20 cellular contexts compared by ENCODE assay signal in the genomic region with DNA sequence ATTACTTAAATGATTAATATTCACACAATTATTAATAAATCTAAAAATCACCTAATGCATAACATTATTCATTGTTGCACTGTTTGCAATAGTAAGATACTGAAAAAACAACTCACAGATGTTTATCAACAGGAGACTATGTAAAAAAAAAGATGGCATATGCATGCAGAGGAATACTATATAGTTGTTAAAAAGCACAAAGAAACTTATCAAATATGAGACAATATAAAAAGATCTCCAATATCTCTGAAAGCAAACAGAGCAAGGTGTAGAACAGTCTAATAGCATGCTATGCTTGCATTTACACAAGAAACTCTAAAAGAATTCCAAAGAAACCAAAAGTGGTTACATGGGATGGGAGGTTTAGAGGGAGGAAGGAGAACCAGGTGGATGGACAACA. TPM values are rescaled to one million over a fixed set of nuclear protein-coding genes. Genes with fewer than 3 reads are reported as not detected.
DNase-seq lines count a peak whose midpoint lies in the region; ATAC-seq and TF ChIP-seq lines count a peak whose summit lies in the region.
"Had no signal": no experiment of that assay in that cellular context is flagged by ENCODE, and none has a peak within 500 bp of the region (broad histone marks: within the 10 kb centered on the region; RNA-seq: fewer than 3 reads in every experiment).

No MANE protein-coding gene starts in this region.

- H3K9me3 Mint-ChIP-seq in activated naive CD4-positive, alpha-beta T cell treated with anti-CD3 and anti-CD28 coated beads, Interleukin-2, amount 50 U/mL, for 24 hours: no peaks in the 10 kb centered on the region
- peaks cover 2% of the 10 kb centered on the region for H3K9me3 Mint-ChIP-seq in activated naive CD4-positive, alpha-beta T cell treated with anti-CD3 and anti-CD28 coated beads, Interleukin-2, amount 10 ng/mL, durations not matched to agents 7 days and 5 days
- H3K9me3 Mint-ChIP-seq in naive thymus-derived CD4-positive, alpha-beta T cell: peaks cover 0 to 2% (median 0%) of the 10 kb centered on the region in 11 donors
- H3K9me3 Mint-ChIP-seq: GM23338, HFFc6 had no signal

- H3K9me3 ChIP-seq in HEK293 (ENCODE audit: control insufficient read depth, insufficient read depth, low read depth, low read length): no peaks in the 10 kb centered on the region
- no peaks in the 10 kb centered on the region for H3K9me3 ChIP-seq in naive thymus-derived CD4-positive, alpha-beta T cell (ENCODE audit: control insufficient read depth in 2 of 3, low read length in 3 of 3)
- H3K9me3 ChIP-seq in lower lobe of right lung: no peaks in the 10 kb centered on the region
- H3K9me3 ChIP-seq: BLaER1 had no signal

- H3K36me3 Mint-ChIP-seq in activated naive CD4-positive, alpha-beta T cell treated with anti-CD3 and anti-CD28 coated beads, Interleukin-2, amount 50 U/mL, for 24 hours: peaks cover 12% of the 10 kb centered on the region
- peaks cover 59% of the 10 kb centered on the region for H3K36me3 Mint-ChIP-seq in activated naive CD4-positive, alpha-beta T cell treated with anti-CD3 and anti-CD28 coated beads, Interleukin-2, amount 10 ng/mL, durations not matched to agents 7 days and 5 days
- H3K36me3 Mint-ChIP-seq in naive thymus-derived CD4-positive, alpha-beta T cell: peaks cover 0 to 40% (median 7%) of the 10 kb centered on the region in 5 donors

- peaks cover 7% of the 10 kb centered on the region for H3K4me1 ChIP-seq in HEK293 (ENCODE audit: control insufficient read depth, insufficient read depth, low read length)
- peaks cover 11 to 14% of the 10 kb centered on the region in 2 donors for H3K4me1 ChIP-seq in naive thymus-derived CD4-positive, alpha-beta T cell (ENCODE audit: control insufficient read depth in 2 of 2, insufficient read depth in 2 of 2, low read length in 2 of 2)
- peaks cover 15% of the 10 kb centered on the region for H3K4me1 ChIP-seq in lower lobe of right lung

- H3K27ac ChIP-seq in HEK293 (ENCODE audit: extremely low read depth, low read depth, low read length) (no peak overlapping the region), lower lobe of right lung (no peak overlapping the region)
- H3K27ac ChIP-seq in naive thymus-derived CD4-positive, alpha-beta T cell (ENCODE audit: low read depth, low read length): no peak overlapping the region
- H3K27ac ChIP-seq: BLaER1 had no signal

- H3K36me3 ChIP-seq in HEK293 (ENCODE audit: control insufficient read depth in 2 of 2, insufficient read depth in 1 of 2, low read length in 2 of 2) (no peaks in the 10 kb centered on the region), lower lobe of right lung (no peaks in the 10 kb centered on the region)
- no peaks in the 10 kb centered on the region for H3K36me3 ChIP-seq in naive thymus-derived CD4-positive, alpha-beta T cell (ENCODE audit: control insufficient read depth in 2 of 3, insufficient read depth in 3 of 3, low read length in 3 of 3)
- H3K36me3 ChIP-seq: BLaER1 had no signal

- TF ChIP-seq CTCF in HEK293 (tag by site-specific recombination; IDR thresholded peaks at IDR 0.05) (no peak), lower lobe of right lung (IDR thresholded peaks at IDR 0.05) (no peak)

- POLR2A ChIA-PET in HEK293 (lab: Yijun Ruan, JAX): no interaction called here
- POLR2A ChIA-PET in naive thymus-derived CD4-positive, alpha-beta T cell (lab: Charles Lee): interaction anchor here (0.8 to 3.8 kb wide), 8 partner anchors 10 to 44 kb away, joined by 3 to 26 read pairs (median 16); a partner anchor contains a TSS

- no peaks in the 10 kb centered on the region for H3K27me3 ChIP-seq in naive thymus-derived CD4-positive, alpha-beta T cell (ENCODE audit: control insufficient read depth in 2 of 2, insufficient read depth in 2 of 2, low read length in 2 of 2)
- H3K27me3 ChIP-seq in lower lobe of right lung (ENCODE audit: low read depth): peaks cover 7% of the 10 kb centered on the region

- no peak for DNase-seq in activated naive CD4-positive, alpha-beta T cell treated with anti-CD3 and anti-CD28 coated beads, Interleukin-2, amount 10 ng/mL, durations not matched to agents 7 days and 5 days
- DNase-seq in naive thymus-derived CD4-positive, alpha-beta T cell: no peak
- DNase-seq in lower lobe of right lung (no peak), NCI-H1436 treated with DMSO at 0.1 percent for 48 hours (lab: John Stamatoyannopoulos, UW) (no peak)
- DNase-seq: 8988T; CD8-positive, alpha-beta memory T cell; COR-L47; DMS 273 treated with DMSO at 0.1 percent for 48 hours; DMS53; DND-41; EL; HCEC 1CT; HFFc6 had no signal

- no peak for ATAC-seq in naive thymus-derived CD4-positive, alpha-beta T cell
- ATAC-seq in HG03342 (IDR thresholded peaks at IDR 0.05; ENCODE audit: unreplicated experiment) (no peak), lower lobe of right lung (no peak)
- ATAC-seq: GM12878, GM23338 had no signal

- H3K27me3 Mint-ChIP-seq in activated naive CD4-positive, alpha-beta T cell treated with anti-CD3 and anti-CD28 coated beads, Interleukin-2, amount 50 U/mL, for 24 hours: no peaks in the 10 kb centered on the region
- H3K27me3 Mint-ChIP-seq in activated naive CD4-positive, alpha-beta T cell treated with anti-CD3 and anti-CD28 coated beads, Interleukin-2, amount 10 ng/mL, durations not matched to agents 7 days and 5 days: no peaks in the 10 kb centered on the region
- H3K27me3 Mint-ChIP-seq in naive thymus-derived CD4-positive, alpha-beta T cell: peaks cover 0 to 4% (median 0%) of the 10 kb centered on the region in 5 donors
- H3K27me3 Mint-ChIP-seq: CD8-positive, alpha-beta memory T cell had no signal

- intact Hi-C loops in naive thymus-derived CD4-positive, alpha-beta T cell (cut with micrococcal nuclease): loop anchor here in 1 of 2 donors (5.0 kb wide), 1 partner anchor 36 kb away; no protein-coding TSS in a partner anchor
- intact Hi-C loops in lower lobe of right lung (cut with DNase I): no loop called here

- peaks cover 72% of the 10 kb centered on the region for H3K4me1 Mint-ChIP-seq in activated naive CD4-positive, alpha-beta T cell treated with anti-CD3 and anti-CD28 coated beads, Interleukin-2, amount 50 U/mL, for 24 hours
- peaks cover 67% of the 10 kb centered on the region for H3K4me1 Mint-ChIP-seq in activated naive CD4-positive, alpha-beta T cell treated with anti-CD3 and anti-CD28 coated beads, Interleukin-2, amount 10 ng/mL, durations not matched to agents 7 days and 5 days
- H3K4me1 Mint-ChIP-seq in naive thymus-derived CD4-positive, alpha-beta T cell: peaks cover 31 to 71% (median 61%) of the 10 kb centered on the region in 7 donors

- peak overlapping the region; percentile 3 for H3K4me3 Mint-ChIP-seq in activated naive CD4-positive, alpha-beta T cell treated with anti-CD3 and anti-CD28 coated beads, Interleukin-2, amount 50 U/mL, for 24 hours
- no peak overlapping the region for H3K4me3 Mint-ChIP-seq in activated naive CD4-positive, alpha-beta T cell treated with anti-CD3 and anti-CD28 coated beads, Interleukin-2, amount 10 ng/mL, durations not matched to agents 7 days and 5 days
- no peak overlapping the region for H3K4me3 Mint-ChIP-seq in naive thymus-derived CD4-positive, alpha-beta T cell
- H3K4me3 Mint-ChIP-seq: GM23338, HFFc6 had no signal

- no peak overlapping the region for H3K27ac Mint-ChIP-seq in activated naive CD4-positive, alpha-beta T cell treated with anti-CD3 and anti-CD28 coated beads, Interleukin-2, amount 50 U/mL, for 24 hours
- H3K27ac Mint-ChIP-seq in activated naive CD4-positive, alpha-beta T cell treated with anti-CD3 and anti-CD28 coated beads, Interleukin-2, amount 10 ng/mL, durations not matched to agents 7 days and 5 days: no peak overlapping the region
- H3K27ac Mint-ChIP-seq in naive thymus-derived CD4-positive, alpha-beta T cell: peak overlapping the region in 6 of 9 donors; percentile 20 to 75 (median 56)
- H3K27ac Mint-ChIP-seq: CD14-positive monocyte, GM23338, HFFc6 had no signal

- CTCF ChIA-PET in activated naive CD4-positive, alpha-beta T cell treated with anti-CD3 and anti-CD28 coated beads, Interleukin-2, amount 10 ng/mL, durations not matched to agents 7 days and 5 days (lab: Charles Lee): interaction anchor here (0.7 to 1.1 kb wide), 2 partner anchors 10 to 116 kb away, joined by 3 read pairs; no protein-coding TSS in a partner anchor
- CTCF ChIA-PET in HEK293 (lab: Yijun Ruan, JAX): interaction anchor here (0.7 to 1.1 kb wide), 2 partner anchors 53 to 57 kb away, joined by 3 to 4 read pairs; no protein-coding TSS in a partner anchor
- CTCF ChIA-PET in naive thymus-derived CD4-positive, alpha-beta T cell (lab: Charles Lee): interaction anchor here (2.6 kb wide), 1 partner anchor 43 kb away, joined by 11 read pairs; no protein-coding TSS in a partner anchor

- H3K4me3 ChIP-seq in HEK293 (ENCODE audit: low read depth, low read length) (no peak overlapping the region), lower lobe of right lung (no peak overlapping the region)
- no peak overlapping the region for H3K4me3 ChIP-seq in naive thymus-derived CD4-positive, alpha-beta T cell (ENCODE audit: low read length)
- H3K4me3 ChIP-seq: BLaER1, GM12878, GM23338 had no signal

TF ChIP-seq in HEK293, 187 proteins besides CTCF, POLR2A, EP300 and RAD21:
- TF ChIP-seq ZNF19 (tag by site-specific recombination; IDR thresholded peaks at IDR 0.05; ENCODE audit: low read depth) (no peak), ZNF146 (tag by site-specific recombination; IDR thresholded peaks at IDR 0.05) (peak; percentile 74)
- TF ChIP-seq, protein P1, sequence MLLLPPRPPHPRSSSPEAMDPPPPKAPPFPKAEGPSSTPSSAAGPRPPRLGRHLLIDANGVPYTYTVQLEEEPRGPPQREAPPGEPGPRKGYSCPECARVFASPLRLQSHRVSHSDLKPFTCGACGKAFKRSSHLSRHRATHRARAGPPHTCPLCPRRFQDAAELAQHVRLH (tag by site-specific recombination; IDR thresholded peaks at IDR 0.05): peak; percentile 37; the same call in 1 of the 2 replicates
- TF ChIP-seq, protein P2, sequence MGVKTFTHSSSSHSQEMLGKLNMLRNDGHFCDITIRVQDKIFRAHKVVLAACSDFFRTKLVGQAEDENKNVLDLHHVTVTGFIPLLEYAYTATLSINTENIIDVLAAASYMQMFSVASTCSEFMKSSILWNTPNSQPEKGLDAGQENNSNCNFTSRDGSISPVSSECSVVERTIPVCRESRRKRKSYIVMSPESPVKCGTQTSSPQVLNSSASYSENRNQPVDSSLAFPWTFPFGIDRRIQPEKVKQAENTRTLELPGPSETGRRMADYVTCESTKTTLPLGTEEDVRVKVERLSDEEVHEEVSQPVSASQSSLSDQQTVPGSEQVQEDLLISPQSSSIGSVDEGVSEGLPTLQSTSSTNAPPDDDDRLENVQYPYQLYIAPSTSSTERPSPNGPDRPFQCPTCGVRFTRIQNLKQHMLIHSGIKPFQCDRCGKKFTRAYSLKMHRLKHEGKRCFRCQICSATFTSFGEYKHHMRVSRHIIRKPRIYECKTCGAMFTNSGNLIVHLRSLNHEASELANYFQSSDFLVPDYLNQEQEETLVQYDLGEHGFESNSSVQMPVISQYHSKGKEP (tag by site-specific recombination; IDR thresholded peaks at IDR 0.05): no peak
TF ChIP-seq in HEK293: peak in this region for 2.

RNA-seq across cellular contexts. Expression of a gene that starts 3.7 kb away (rescaled TPM):
- total RNA-seq in naive thymus-derived CD4-positive, alpha-beta T cell: 10 to 100 TPM; 49.2 to 96.3 (median 50.8) TPM
- polyA plus RNA-seq in naive thymus-derived CD4-positive, alpha-beta T cell: 10 to 100 TPM; 10.4 to 17.3 TPM
- 2.4 TPM for total RNA-seq in lower lobe of right lung
- polyA plus RNA-seq: CD14-positive monocyte had no signal

RNA-seq across cellular contexts. Expression of a gene that starts 28.5 kb away (rescaled TPM):
- total RNA-seq in naive thymus-derived CD4-positive, alpha-beta T cell: 100 to 1,000 TPM; 103 to 263 (median 241) TPM
- 10 to 100 TPM in 1 of 2 donors, 1 to 10 TPM in 1; 6.9 to 11.1 TPM for polyA plus RNA-seq in naive thymus-derived CD4-positive, alpha-beta T cell
- total RNA-seq in lower lobe of right lung: 62.7 TPM

Comparison
In these comparisons a context has a peak if more than half of its experiments do, and no peak if none do; other contexts are left out.
1. H3K27ac Mint-ChIP-seq: peak in naive thymus-derived CD4-positive, alpha-beta T cell (6 of 9); none in activated naive CD4-positive, alpha-beta T cell treated with anti-CD3 and anti-CD28 coated beads, Interleukin-2, amount 50 U/mL, for 24 hours (single experiment) and activated naive CD4-positive, alpha-beta T cell treated with anti-CD3 and anti-CD28 coated beads, Interleukin-2, amount 10 ng/mL, durations not matched to agents 7 days and 5 days (single experiment).
2. RNA of a gene that starts 3.7 kb away (total RNA-seq): 49.2 to 96.3 TPM in naive thymus-derived CD4-positive, alpha-beta T cell; 2.4 TPM in lower lobe of right lung (single experiment); every median in the first group is over 10 times any median in the second.